Comparison of ENCODE assay signal across 1 cellular context in the genomic region with DNA sequence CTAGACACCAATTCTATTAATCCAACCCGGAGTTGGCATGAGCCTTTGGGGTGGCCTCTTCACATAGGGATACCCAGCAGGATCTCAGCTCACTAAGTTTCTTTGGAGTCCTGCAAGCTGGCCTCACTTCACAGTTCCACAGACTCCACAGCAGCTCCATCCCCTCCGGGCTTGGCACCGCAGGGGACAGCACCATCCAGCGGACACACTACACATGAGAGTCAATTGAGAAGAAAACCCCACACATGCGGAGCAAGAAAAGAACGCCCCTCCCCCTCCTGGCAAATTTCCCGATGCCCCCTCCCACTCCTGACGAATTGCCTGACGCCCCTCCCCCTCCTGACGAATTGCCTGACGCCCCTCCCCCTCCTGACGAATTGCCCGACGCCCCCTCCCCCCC.
TF ChIP-seq lines count a peak whose summit lies in the region.

No MANE protein-coding gene starts in this region.

TF ChIP-seq in H1, 55 proteins besides CTCF, POLR2A, EP300 and RAD21:
- no peak for TF ChIP-seq JUND (IDR thresholded peaks at IDR 0.05; ENCODE audit: low read length)
- no peak for TF ChIP-seq RXRA (IDR thresholded peaks at IDR 0.05; ENCODE audit: insufficient read depth, low read depth, low read length)
- TF ChIP-seq POU5F1 (IDR thresholded peaks at IDR 0.05; ENCODE audit: low read depth, low read length) = no peak
- TF ChIP-seq TAF1 (IDR thresholded peaks at IDR 0.05; ENCODE audit: low read depth, low read length) = no peak
- TF ChIP-seq YY1 (IDR thresholded peaks at IDR 0.05; ENCODE audit: low read depth, low read length) = no peak
- no peak for TF ChIP-seq SP4 (IDR thresholded peaks at IDR 0.05; ENCODE audit: low read length)
- TF ChIP-seq SAP30 (IDR thresholded peaks at IDR 0.05; ENCODE audit: insufficient read depth, insufficient replicate concordance, low read length) = no peak
- TF ChIP-seq BCL11A (IDR thresholded peaks at IDR 0.05; ENCODE audit: low read depth in 2 of 2, low read length in 2 of 2) = no peak
- no peak for TF ChIP-seq ATF2 (IDR thresholded peaks at IDR 0.05; ENCODE audit: low read length)
- TF ChIP-seq KDM4A (IDR thresholded peaks at IDR 0.05; ENCODE audit: low read depth, low read length, severe bottlenecking) = no peak
- TF ChIP-seq MAFK (IDR thresholded peaks at IDR 0.05; ENCODE audit: low read depth, low read length) = no peak
- TF ChIP-seq ZNF274 (IDR thresholded peaks at IDR 0.05; ENCODE audit: borderline replicate concordance, extremely low read depth, low read length) = no peak
- TF ChIP-seq CBX8 (IDR thresholded peaks at IDR 0.05; ENCODE audit: borderline replicate concordance, low read depth, low read length) = no peak
- TF ChIP-seq MAX (IDR thresholded peaks at IDR 0.05) = no peak
- no peak for TF ChIP-seq CHD1 (IDR thresholded peaks at IDR 0.05; ENCODE audit: low read depth, low read length)
- TF ChIP-seq EGR1 (IDR thresholded peaks at IDR 0.05; ENCODE audit: borderline replicate concordance, low read depth, low read length) = no peak
- no peak for TF ChIP-seq CEBPB (IDR thresholded peaks at IDR 0.05; ENCODE audit: low read depth, low read length)
TF ChIP-seq in H1: peak in this region for 0.
